Comparison of ENCODE assay signal across 8 cellular contexts in the genomic region with DNA sequence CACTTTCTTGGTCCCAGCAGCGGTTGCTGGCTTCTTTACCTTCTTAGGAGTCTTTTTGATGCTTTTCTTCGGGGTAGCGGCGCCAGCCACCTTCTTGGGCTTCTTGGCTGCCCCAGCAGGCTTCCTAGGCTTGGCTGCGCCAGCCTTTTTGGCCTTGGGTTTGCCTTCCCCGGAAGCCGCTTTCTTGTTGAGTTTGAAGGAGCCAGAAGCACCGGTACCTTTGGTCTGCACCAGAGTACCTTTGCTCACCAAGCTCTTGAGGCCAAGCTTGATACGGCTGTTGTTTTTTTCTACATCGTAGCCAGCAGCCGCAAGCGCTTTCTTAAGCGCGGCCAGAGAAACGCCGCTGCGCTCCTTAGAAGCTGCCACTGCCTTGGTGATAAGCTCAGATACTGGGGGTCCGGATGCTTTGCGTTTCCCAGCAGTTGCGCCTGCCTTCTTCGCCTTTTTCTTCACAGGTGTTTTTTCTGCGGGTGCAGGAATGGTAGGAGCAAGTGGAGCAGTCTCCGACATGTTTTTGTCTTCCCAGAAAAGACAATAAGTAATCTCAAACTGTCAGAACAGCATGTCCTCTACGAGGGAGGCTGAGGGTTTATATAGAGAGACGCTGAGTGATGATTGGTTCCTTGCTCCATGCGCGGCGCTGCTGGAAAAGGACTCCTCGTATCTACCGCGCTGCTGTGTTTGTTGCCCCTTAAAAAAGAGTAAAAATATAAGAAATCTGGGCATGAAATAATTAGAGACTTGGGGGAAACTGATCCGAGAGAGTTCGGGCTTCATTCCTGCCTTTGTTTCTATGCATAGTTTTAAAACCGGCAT.
DNase-seq lines count a peak whose midpoint lies in the region; ATAC-seq and TF ChIP-seq lines count a peak whose summit lies in the region.

No MANE protein-coding gene starts in this region.

- POLR2A ChIA-PET in AG04450 (lab: Yijun Ruan, JAX), result interaction anchor here (0.5 to 5.6 kb wide), 19 partner anchors 10 to 1656 kb away, joined by 3 to 52 read pairs (median 4); a partner anchor contains a TSS
- POLR2A ChIA-PET in naive thymus-derived CD4-positive, alpha-beta T cell (lab: Charles Lee), result interaction anchor here (0.5 to 9.7 kb wide), 62 partner anchors 9 to 1659 kb away, joined by 3 to 2165 read pairs (median 8); partner anchors contain the start of gene HFE

- H3K4me3 Mint-ChIP-seq in naive thymus-derived CD4-positive, alpha-beta T cell, result peak overlapping the region; percentile 87 to 99 (median 94)

- H3K9me3 Mint-ChIP-seq in naive thymus-derived CD4-positive, alpha-beta T cell, result peaks cover 0 to 10% (median 4%) of the 10 kb centered on the region in 11 donors

- H3K36me3 ChIP-seq in esophagus (ENCODE audit: control insufficient read depth in 2 of 2, insufficient read depth in 2 of 2, low read length in 1 of 2) (no peaks in the 10 kb centered on the region), testis (ENCODE audit: low read depth, missing control alignments) (no peaks in the 10 kb centered on the region)
- no peaks in the 10 kb centered on the region for H3K36me3 ChIP-seq in naive thymus-derived CD4-positive, alpha-beta T cell (ENCODE audit: control insufficient read depth in 2 of 3, insufficient read depth in 3 of 3, low read length in 3 of 3)

- no peaks in the 10 kb centered on the region for H3K27me3 ChIP-seq in AG04450 (ENCODE audit: control insufficient read depth, insufficient read depth, low read length)
- no peaks in the 10 kb centered on the region for H3K27me3 ChIP-seq in esophagus (ENCODE audit: control insufficient read depth in 1 of 2, insufficient read depth in 2 of 2, low read length in 2 of 2)
- H3K27me3 ChIP-seq in naive thymus-derived CD4-positive, alpha-beta T cell (ENCODE audit: control insufficient read depth in 2 of 2, insufficient read depth in 2 of 2, low read length in 2 of 2), result no peaks in the 10 kb centered on the region
- peaks cover 4% of the 10 kb centered on the region for H3K27me3 ChIP-seq in testis

- peaks cover 18 to 52% (median 38%) of the 10 kb centered on the region in 7 donors for H3K4me1 Mint-ChIP-seq in naive thymus-derived CD4-positive, alpha-beta T cell

- H3K27ac ChIP-seq in AG04450 (ENCODE audit: low read depth, low read length), result peak overlapping the region; percentile 91
- H3K27ac ChIP-seq in esophagus (ENCODE audit: low read depth in 2 of 2, low read length in 1 of 2), result peak overlapping the region; percentile 84 to 92
- H3K27ac ChIP-seq in naive thymus-derived CD4-positive, alpha-beta T cell (ENCODE audit: low read depth, low read length), result peak overlapping the region; percentile 87
- H3K27ac ChIP-seq in testis, result peak overlapping the region; percentile 77 to 81

- WGBS in esophagus, 2 donors, result 1% methylated on average over 34 of the region's 34 CpGs
- WGBS in testis, 2 donors, result 2 to 4% methylated on average over 34 of the region's 34 CpGs

- intact Hi-C loops in naive thymus-derived CD4-positive, alpha-beta T cell (cut with micrococcal nuclease), result loop anchor here (1.0 kb wide), 11 partner anchors 10 to 110 kb away; a partner anchor contains a TSS
- intact Hi-C loops in testis (cut with DNase I; ENCODE audit: low total_unique reads), result no loop called here

- ATAC-seq in GM18861 (IDR thresholded peaks at IDR 0.05; ENCODE audit: unreplicated experiment) (peak; percentile 40), HG03060 (IDR thresholded peaks at IDR 0.05; ENCODE audit: low read depth, unreplicated experiment) (peak; percentile 43)
- ATAC-seq in naive thymus-derived CD4-positive, alpha-beta T cell, result peak; percentile 80

- CTCF ChIA-PET in AG04450 (lab: Charles Lee), result interaction anchor here (0.6 to 1.3 kb wide), 3 partner anchors 16 to 208 kb away, joined by 3 to 7 read pairs (median 5); a partner anchor contains a TSS
- CTCF ChIA-PET in naive thymus-derived CD4-positive, alpha-beta T cell (lab: Charles Lee), result interaction anchor here (0.5 to 3.4 kb wide), 14 partner anchors 15 to 208 kb away, joined by 3 to 12 read pairs (median 3); a partner anchor contains a TSS

- H3K4me3 ChIP-seq in AG04450 (ENCODE audit: low read depth, low read length), result peak overlapping the region; percentile 65
- H3K4me3 ChIP-seq in esophagus (ENCODE audit: low read depth in 1 of 2, low read length in 2 of 2), result peak overlapping the region; percentile 51 to 75
- peak overlapping the region; percentile 93 for H3K4me3 ChIP-seq in naive thymus-derived CD4-positive, alpha-beta T cell (ENCODE audit: low read length)
- peak overlapping the region; percentile 45 to 64 for H3K4me3 ChIP-seq in testis

- TF ChIP-seq POLR2A in testis (IDR thresholded peaks at IDR 0.05), result peak; percentile 3

- H3K4me1 ChIP-seq in esophagus (ENCODE audit: control insufficient read depth in 2 of 2, insufficient read depth in 2 of 2, low read length in 1 of 2) (no peaks in the 10 kb centered on the region), testis (peaks cover 6% of the 10 kb centered on the region)
- H3K4me1 ChIP-seq in naive thymus-derived CD4-positive, alpha-beta T cell (ENCODE audit: control insufficient read depth in 2 of 2, insufficient read depth in 2 of 2, low read length in 2 of 2), result peaks cover 0 to 18% of the 10 kb centered on the region in 2 donors

- no peak for DNase-seq in AG04450 (ENCODE audit: low read depth, low spot score)
- DNase-seq in NCI-H748 (lab: John Stamatoyannopoulos, UW; ENCODE audit: unreplicated experiment), result peak; percentile 96
- peak; percentile 53 for DNase-seq in activated CD8-positive, alpha-beta memory T cell treated with anti-CD3 and anti-CD28 coated beads, Interleukin-2, amount 50 U/mL, for 4 hours
- DNase-seq in naive thymus-derived CD4-positive, alpha-beta T cell, result peak; percentile 48 to 94 (median 85)
- peak; percentile 89 for DNase-seq in testis

- H3K9me3 ChIP-seq in AG04450 (ENCODE audit: control insufficient read depth, insufficient read depth, low read length), result no peaks in the 10 kb centered on the region
- no peaks in the 10 kb centered on the region for H3K9me3 ChIP-seq in esophagus (ENCODE audit: control insufficient read depth in 2 of 2, insufficient read depth in 1 of 2, low read depth in 1 of 2, low read length in 1 of 2)
- H3K9me3 ChIP-seq in naive thymus-derived CD4-positive, alpha-beta T cell (ENCODE audit: control insufficient read depth in 2 of 3, low read length in 3 of 3), result no peaks in the 10 kb centered on the region
- H3K9me3 ChIP-seq in testis, result no peaks in the 10 kb centered on the region

- TF ChIP-seq CTCF in AG04450 (IDR thresholded peaks at IDR 0.05; ENCODE audit: low read depth, low read length), result no peak
- no peak for TF ChIP-seq CTCF in testis (IDR thresholded peaks at IDR 0.05)

- H3K27ac Mint-ChIP-seq in naive thymus-derived CD4-positive, alpha-beta T cell, result peak overlapping the region; percentile 93 to 100 (median 98)

- peaks cover 0 to 5% (median 0%) of the 10 kb centered on the region in 5 donors for H3K36me3 Mint-ChIP-seq in naive thymus-derived CD4-positive, alpha-beta T cell

- H3K27me3 Mint-ChIP-seq in naive thymus-derived CD4-positive, alpha-beta T cell, result peaks cover 0 to 15% (median 0%) of the 10 kb centered on the region in 5 donors
